Comparison of ENCODE assay signal across 8 cellular contexts in the genomic region with DNA sequence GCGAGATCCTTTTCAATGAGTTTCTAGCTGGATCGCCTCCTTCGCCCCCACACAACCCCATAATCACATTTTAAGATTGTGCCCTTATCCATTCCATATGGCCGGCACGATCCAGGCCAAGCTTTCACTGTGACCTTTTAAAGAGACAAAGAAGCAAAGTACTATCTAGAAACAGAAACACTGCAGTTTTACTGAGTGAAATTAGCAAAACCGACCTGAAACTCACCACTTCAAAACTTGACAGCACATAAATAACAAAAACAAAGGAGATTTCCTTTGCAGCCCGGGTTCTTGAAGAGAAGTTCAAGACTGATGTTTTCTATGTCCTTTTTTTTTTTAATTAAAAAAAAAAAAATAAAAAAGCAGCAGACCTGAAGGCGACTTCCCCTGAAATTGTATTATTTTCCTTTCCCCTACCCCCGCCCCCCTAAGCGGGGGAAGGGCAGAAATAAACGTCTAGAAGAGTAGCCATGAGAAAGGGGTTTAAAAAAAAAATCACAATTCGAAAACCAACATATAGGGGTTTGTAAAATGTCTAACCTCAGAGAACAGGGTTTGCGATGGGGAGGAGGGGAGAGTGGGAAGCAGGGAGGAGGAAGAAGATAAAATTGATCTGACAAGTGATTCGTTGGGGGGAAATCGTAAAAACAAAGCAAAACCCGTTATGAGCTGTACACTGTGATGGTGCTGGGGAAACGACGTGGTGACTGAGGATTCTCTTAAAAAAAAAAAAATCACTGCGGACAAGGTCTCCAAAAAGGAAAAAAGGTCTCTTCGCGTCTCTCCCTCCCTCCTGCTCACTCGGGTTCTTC. TPM values are rescaled to one million over a fixed set of nuclear protein-coding genes. Genes with fewer than 3 reads are reported as not detected.
DNase-seq lines count a peak whose midpoint lies in the region; ATAC-seq and FAIRE-seq lines count a peak whose summit lies in the region.

No MANE protein-coding gene starts in this region.

- DNase-seq in G401 (ENCODE audit: low spot score) (peak; percentile 77), T-cell (peak in 16 of 34 experiments; percentile 6 to 47 (median 24)), left kidney (ENCODE audit: low read depth, low spot score) (peak; percentile 79), frontal cortex (ENCODE audit: low spot score in 2 of 2) (no peak)
- DNase-seq in stimulated activated CD4-positive, alpha-beta T cell treated with anti-CD3 and anti-CD28 coated beads, Interleukin-4, amount 100 ng/mL, for 1 hour = peak; percentile 47

- H3K4me1 Mint-ChIP-seq in T-cell = peaks cover 70 to 79% (median 73%) of the 10 kb centered on the region in 3 donors
- peaks cover 20% of the 10 kb centered on the region for H3K4me1 Mint-ChIP-seq in dendritic cell treated with granulocyte-macrophage colony-stimulating factor and Interleukin-4, amounts not matched to agents 40 ng/mL and 50 ng/mL, for 4 days (ENCODE audit: low read depth)

- H3K36me3 Mint-ChIP-seq in T-cell = peaks cover 20% of the 10 kb centered on the region
- H3K36me3 Mint-ChIP-seq in dendritic cell treated with granulocyte-macrophage colony-stimulating factor and Interleukin-4, amounts not matched to agents 40 ng/mL and 50 ng/mL, for 4 days (ENCODE audit: low read depth) = peaks cover 37% of the 10 kb centered on the region

- in situ Hi-C loops in G401 (cut with HindIII; ENCODE audit: low sequenced_read_pairs) = no loop called here

- H3K4me3 Mint-ChIP-seq in T-cell = peak overlapping the region; percentile 86 to 92 (median 91)
- peak overlapping the region; percentile 97 for H3K4me3 Mint-ChIP-seq in dendritic cell treated with granulocyte-macrophage colony-stimulating factor and Interleukin-4, amounts not matched to agents 40 ng/mL and 50 ng/mL, for 4 days

- H3K27ac Mint-ChIP-seq in T-cell = peak overlapping the region; percentile 91 to 95
- peak overlapping the region; percentile 91 for H3K27ac Mint-ChIP-seq in dendritic cell treated with granulocyte-macrophage colony-stimulating factor and Interleukin-4, amounts not matched to agents 40 ng/mL and 50 ng/mL, for 4 days

- FAIRE-seq in frontal cortex (lab: Jason Lieb, UNC) = no peak

- no peaks in the 10 kb centered on the region for H3K27me3 Mint-ChIP-seq in T-cell
- peaks cover 4% of the 10 kb centered on the region for H3K27me3 Mint-ChIP-seq in dendritic cell treated with granulocyte-macrophage colony-stimulating factor and Interleukin-4, amounts not matched to agents 40 ng/mL and 50 ng/mL, for 4 days

- H3K9me3 Mint-ChIP-seq in T-cell = no peaks in the 10 kb centered on the region
- H3K9me3 Mint-ChIP-seq in dendritic cell treated with granulocyte-macrophage colony-stimulating factor and Interleukin-4, amounts not matched to agents 40 ng/mL and 50 ng/mL, for 4 days = no peaks in the 10 kb centered on the region

- POLR2A ChIA-PET in T-cell (lab: Charles Lee) = interaction anchor here (0.5 to 2.4 kb wide), 6 partner anchors 8 to 66 kb away, joined by 3 to 9 read pairs (median 4); no protein-coding TSS in a partner anchor

- intact Hi-C loops in dendritic cell treated with granulocyte-macrophage colony-stimulating factor and Interleukin-4, amounts not matched to agents 40 ng/mL and 50 ng/mL, for 4 days (cut with micrococcal nuclease) = loop anchor here (2.0 to 10.0 kb wide), 4 partner anchors 21 to 679 kb away; partner anchors contain the start of gene TBC1D5

- ATAC-seq in GM21381 (IDR thresholded peaks at IDR 0.05; ENCODE audit: unreplicated experiment) = peak; percentile 78
- ATAC-seq in HG03571 (IDR thresholded peaks at IDR 0.05; ENCODE audit: unreplicated experiment) = peak; percentile 79
- peak in 3 of 4 experiments; percentile 9 to 14 (median 11) for ATAC-seq in T-cell (replicated peaks in 1 of 4)

- CTCF ChIA-PET in T-cell (lab: Charles Lee) = interaction anchor here in 1 of 2 donors (0.7 to 2.2 kb wide), 9 partner anchors 10 to 72 kb away, joined by 3 to 7 read pairs (median 3); no protein-coding TSS in a partner anchor

RNA-seq across cellular contexts. Expression of gene SATB1, which starts 1.5 kb away (rescaled TPM):
- 0.18 TPM in 1 of 2 replicates, not detected in the other for total RNA-seq in G401 (2014; rRNA removed; shearing (Covaris generic))
- 100 to 1,000 TPM; 204 to 417 (median 282) TPM for total RNA-seq in T-cell
- 67.7 TPM for total RNA-seq in frontal cortex

Comparison
In these comparisons a context has a peak if more than half of its experiments do, and no peak if none do; other contexts are left out.
1. DNase-seq: peak in G401 (single experiment), left kidney (single experiment) and stimulated activated CD4-positive, alpha-beta T cell treated with anti-CD3 and anti-CD28 coated beads, Interleukin-4, amount 100 ng/mL, for 1 hour (single experiment); none in frontal cortex (0 of 2).
2. ATAC-seq: peak in every context shown above with its lines; median percentile 79 in HG03571; 78 in GM21381; 11 in T-cell.
3. RNA of gene SATB1, which starts 1.5 kb away (total RNA-seq): 204 to 417 TPM in T-cell and 67.7 TPM in frontal cortex (single experiment); 0.18 TPM in G401; every median in the first group is over 10 times any median in the second.